ENCODE assay signal across 8 cellular contexts in the genomic region with DNA sequence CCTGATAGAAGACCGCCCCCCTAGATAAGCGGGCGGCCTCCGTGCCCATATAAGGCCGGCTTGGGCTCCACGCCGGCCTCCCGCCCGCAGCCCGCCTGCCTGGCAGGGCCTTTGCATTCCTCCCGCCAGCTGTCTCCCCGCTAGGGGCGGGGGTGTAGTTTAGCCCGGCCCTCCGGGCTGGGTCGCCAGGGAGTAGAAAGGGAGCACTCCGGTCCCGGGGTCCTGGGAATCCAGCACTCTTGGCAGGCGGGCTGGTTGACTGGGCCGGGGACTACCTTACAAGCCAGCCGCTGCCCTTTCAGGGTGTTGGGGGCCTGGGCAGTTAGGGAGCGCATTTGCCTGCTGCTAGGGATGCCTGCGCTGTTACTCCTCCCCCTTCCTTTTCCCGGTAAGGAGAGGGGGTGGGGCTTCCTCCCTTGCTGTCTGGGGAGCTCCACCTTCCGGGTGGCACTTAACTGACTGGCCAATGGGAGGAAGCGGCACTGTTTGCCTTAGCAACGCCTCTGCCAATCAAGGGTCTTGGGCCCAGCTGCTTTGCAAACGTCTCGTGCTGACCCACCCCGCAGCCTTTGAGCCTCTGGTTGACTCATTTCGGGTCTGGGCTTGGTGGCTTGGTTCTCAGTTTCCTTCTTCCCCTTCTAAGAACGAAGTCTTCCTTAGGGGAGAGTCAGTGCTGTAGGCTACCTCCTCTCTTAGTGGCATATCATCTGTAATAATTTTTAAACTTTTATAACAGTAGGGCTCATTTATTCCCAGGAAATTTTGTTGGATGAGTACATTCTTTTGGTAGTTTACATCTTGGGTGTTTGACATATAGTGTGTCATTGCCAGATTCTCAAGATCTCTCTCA. TPM values are rescaled to one million over a fixed set of nuclear protein-coding genes. Genes with fewer than 3 reads are reported as not detected.
DNase-seq lines count a peak whose midpoint lies in the region; ATAC-seq lines count a peak whose summit lies in the region.

No MANE protein-coding gene starts in this region.

- peaks cover 12% of the 10 kb centered on the region for H3K36me3 ChIP-seq in endocrine pancreas (ENCODE audit: control insufficient read depth, insufficient read depth, low read length)
- peaks cover 36 to 39% of the 10 kb centered on the region in 2 experiments for H3K36me3 ChIP-seq in mesenchymal stem cell (ENCODE audit: control insufficient read depth in 1 of 2, insufficient read depth in 2 of 2, low read depth in 1 of 2, low read length in 2 of 2)

- peak overlapping the region; percentile 90 for H2BK15ac ChIP-seq in mesenchymal stem cell (ENCODE audit: low read depth, poor library complexity, severe bottlenecking)

- H3K18ac ChIP-seq in mesenchymal stem cell (ENCODE audit: low read depth in 1 of 2, low read length in 2 of 2), result peak overlapping the region; percentile 90 to 92

- H3K4me3 ChIP-seq in endocrine pancreas (ENCODE audit: control insufficient read depth, insufficient read depth, low read length) (peak overlapping the region; percentile 60), mesenchymal stem cell (ENCODE audit: insufficient read depth in 1 of 2, low read depth in 1 of 2, low read length in 2 of 2) (peak overlapping the region; percentile 57 to 90)

- peak; percentile 89 for DNase-seq in COLO668 (lab: John Stamatoyannopoulos, UW; ENCODE audit: unreplicated experiment)
- peak; percentile 99 for DNase-seq in HT1080 (ENCODE audit: low read depth)
- DNase-seq in NOMO-1 (lab: John Stamatoyannopoulos, UW; ENCODE audit: unreplicated experiment in 2 of 2), result peak; percentile 98 to 99
- peak; percentile 88 for DNase-seq in activated CD8-positive, alpha-beta memory T cell treated with anti-CD3 and anti-CD28 coated beads, Interleukin-2, amount 50 U/mL, for 1 hour (ENCODE audit: extremely low read depth)
- peak; percentile 100 for DNase-seq in mesenchymal stem cell
- DNase-seq in stimulated activated CD8-positive, alpha-beta memory T cell treated with anti-CD3 and anti-CD28 coated beads, Interleukin-12 subunit alpha, Interleukin-12 subunit beta, amount 100 ng/mL, for 24 hours (ENCODE audit: extremely low read depth), result peak; percentile 85

- H3K23ac ChIP-seq in mesenchymal stem cell (ENCODE audit: low read length in 2 of 2), result no peak overlapping the region

- H3K4ac ChIP-seq in mesenchymal stem cell (ENCODE audit: low read depth in 1 of 2, low read length in 2 of 2), result no peak overlapping the region

- peak overlapping the region; percentile 98 for H4K91ac ChIP-seq in mesenchymal stem cell (ENCODE audit: low read length)

- no peaks in the 10 kb centered on the region for H3K27me3 ChIP-seq in endocrine pancreas (ENCODE audit: control insufficient read depth, insufficient read depth, low read length)
- H3K27me3 ChIP-seq in mesenchymal stem cell (ENCODE audit: control insufficient read depth in 1 of 2, insufficient read depth in 1 of 2, low read length in 2 of 2), result no peaks in the 10 kb centered on the region

- H3K27ac ChIP-seq in mesenchymal stem cell (ENCODE audit: low read length, poor library complexity, severe bottlenecking), result peak overlapping the region; percentile 98

- H3K79me1 ChIP-seq in mesenchymal stem cell (replicated peaks; ENCODE audit: low read length, poor library complexity, severe bottlenecking), result peaks cover 22% of the 10 kb centered on the region

- 2% methylated on average over 31 of the region's 32 CpGs for WGBS in mesenchymal stem cell

- no peak overlapping the region for H3K14ac ChIP-seq in mesenchymal stem cell (ENCODE audit: low read length in 2 of 2)

- H4K8ac ChIP-seq in mesenchymal stem cell (ENCODE audit: low read length), result peak overlapping the region; percentile 87

- peak overlapping the region; percentile 83 for H2BK5ac ChIP-seq in mesenchymal stem cell (ENCODE audit: low read depth, low read length, poor library complexity, severe bottlenecking)

- H2AFZ ChIP-seq in mesenchymal stem cell (ENCODE audit: low read depth, low read length), result no peak overlapping the region

- peak; percentile 59 for ATAC-seq in GM21367 (IDR thresholded peaks at IDR 0.05; ENCODE audit: unreplicated experiment)

- H3K9me3 ChIP-seq in endocrine pancreas (ENCODE audit: control insufficient read depth, low read length) (no peaks in the 10 kb centered on the region), mesenchymal stem cell (ENCODE audit: control insufficient read depth, low read length) (no peaks in the 10 kb centered on the region)

- peak overlapping the region; percentile 76 for H3K9ac ChIP-seq in endocrine pancreas (ENCODE audit: control insufficient read depth, insufficient read depth, low read length)
- peak overlapping the region; percentile 94 for H3K9ac ChIP-seq in mesenchymal stem cell (ENCODE audit: low read length)

- H3K4me1 ChIP-seq in endocrine pancreas (ENCODE audit: control insufficient read depth, insufficient read depth, low read length) (no peaks in the 10 kb centered on the region), mesenchymal stem cell (ENCODE audit: control insufficient read depth, insufficient read depth, low read depth, low read length) (peaks cover 29% of the 10 kb centered on the region)

- H2BK120ac ChIP-seq in mesenchymal stem cell (ENCODE audit: low read depth, low read length), result peak overlapping the region; percentile 93

- peak overlapping the region in 1 of 2 experiments; percentile 45 for H2BK12ac ChIP-seq in mesenchymal stem cell (ENCODE audit: low read length in 2 of 2)

- peak overlapping the region; percentile 66 for H3K4me2 ChIP-seq in mesenchymal stem cell (ENCODE audit: low read length, poor library complexity, severe bottlenecking)

- H2AK5ac ChIP-seq in mesenchymal stem cell (ENCODE audit: low read length, severe bottlenecking), result no peak overlapping the region

RNA-seq across cellular contexts. Expression of a gene that starts 3.4 kb away (rescaled TPM):
- 32.8 and 35.5 TPM in 2 replicates for total RNA-seq in HT1080 (2014; rRNA removed; shearing (Covaris generic))
- 34.7 and 35.2 TPM in 2 replicates for polyA plus RNA-seq in HT1080 (2015; cell fraction: cytosol; rRNA removed)
- 29.6 and 36.6 TPM in 2 replicates for polyA plus RNA-seq in HT1080 (2015; cell fraction: nucleus; rRNA removed)
- polyA plus RNA-seq in mesenchymal stem cell (2013, experiment 1 of 2), result 30.1 TPM
- polyA plus RNA-seq in mesenchymal stem cell (2013, experiment 2 of 2), result 29.6 TPM

RNA-seq across cellular contexts. Expression of a gene that starts 7.5 kb away (rescaled TPM):
- 15.2 and 22.1 TPM in 2 replicates for total RNA-seq in HT1080 (2014; rRNA removed; shearing (Covaris generic))
- 14.4 and 15.0 TPM in 2 replicates for polyA plus RNA-seq in HT1080 (2015; cell fraction: cytosol; rRNA removed)
- polyA plus RNA-seq in HT1080 (2015; cell fraction: nucleus; rRNA removed), result 103 and 106 TPM in 2 replicates
- 12.8 TPM for polyA plus RNA-seq in mesenchymal stem cell (2013, experiment 1 of 2)
- polyA plus RNA-seq in mesenchymal stem cell (2013, experiment 2 of 2), result 11.6 TPM

RNA-seq across cellular contexts. Expression of a gene that starts 54.8 kb away (rescaled TPM):
- total RNA-seq in HT1080 (2014; rRNA removed; shearing (Covaris generic)), result 92.6 and 123 TPM in 2 replicates
- polyA plus RNA-seq in HT1080 (2015; cell fraction: cytosol; rRNA removed), result 138 and 162 TPM in 2 replicates
- polyA plus RNA-seq in HT1080 (2015; cell fraction: nucleus; rRNA removed), result 60.3 and 77.9 TPM in 2 replicates
- polyA plus RNA-seq in mesenchymal stem cell (2013, experiment 1 of 2), result 58.5 TPM
- 60.4 TPM for polyA plus RNA-seq in mesenchymal stem cell (2013, experiment 2 of 2)

Comparison
In these comparisons a context has a peak if more than half of its experiments do, and no peak if none do; other contexts are left out.
1. Peak in every context shown above with its lines: DNase-seq, ATAC-seq, H3K4me3 ChIP-seq and H3K27ac ChIP-seq.